In the genomic region with DNA sequence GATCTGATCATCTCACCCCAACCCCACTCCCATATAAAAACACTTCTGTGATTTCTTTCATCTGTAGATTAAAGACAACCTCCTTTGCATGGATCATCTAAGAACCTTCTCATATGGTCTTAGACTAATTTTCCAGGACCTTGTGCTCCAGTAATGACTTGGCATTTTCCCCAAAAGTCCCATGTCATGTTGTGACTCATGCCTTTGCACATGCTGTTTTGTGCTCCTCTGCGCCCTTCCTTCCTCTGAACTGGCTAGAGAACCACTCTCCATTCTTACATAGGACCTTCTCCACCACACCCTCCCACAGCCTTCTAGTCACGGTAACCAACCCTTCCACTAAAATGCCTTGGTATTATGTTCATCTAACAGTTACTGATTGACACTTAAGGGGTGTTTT, we compare ENCODE assay signal across 1 cellular context.
A peak's percentile ranks its signal among the peaks of the same experiment; 100 is the strongest.
TF ChIP-seq lines count a peak whose summit lies in the region.

No MANE protein-coding gene starts in this region.

TF ChIP-seq in K562, 482 proteins besides CTCF, POLR2A, EP300 and RAD21 (continued from another document and continues in another):
- TF ChIP-seq, protein P1, sequence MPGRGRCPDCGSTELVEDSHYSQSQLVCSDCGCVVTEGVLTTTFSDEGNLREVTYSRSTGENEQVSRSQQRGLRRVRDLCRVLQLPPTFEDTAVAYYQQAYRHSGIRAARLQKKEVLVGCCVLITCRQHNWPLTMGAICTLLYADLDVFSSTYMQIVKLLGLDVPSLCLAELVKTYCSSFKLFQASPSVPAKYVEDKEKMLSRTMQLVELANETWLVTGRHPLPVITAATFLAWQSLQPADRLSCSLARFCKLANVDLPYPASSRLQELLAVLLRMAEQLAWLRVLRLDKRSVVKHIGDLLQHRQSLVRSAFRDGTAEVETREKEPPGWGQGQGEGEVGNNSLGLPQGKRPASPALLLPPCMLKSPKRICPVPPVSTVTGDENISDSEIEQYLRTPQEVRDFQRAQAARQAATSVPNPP (IDR thresholded peaks at IDR 0.05; ENCODE audit: borderline replicate concordance, insufficient read depth, insufficient read length): no peak
- TF ChIP-seq KDM5B (IDR thresholded peaks at IDR 0.05; ENCODE audit: insufficient replicate concordance, low read depth, low read length): no peak
- no peak for TF ChIP-seq PRPF4 (IDR thresholded peaks at IDR 0.05; ENCODE audit: insufficient read depth, low read depth, low read length, poor library complexity, severe bottlenecking)
- peak; percentile 92 for TF ChIP-seq BACH1 (tag; IDR thresholded peaks at IDR 0.05)
- TF ChIP-seq, protein P2, sequence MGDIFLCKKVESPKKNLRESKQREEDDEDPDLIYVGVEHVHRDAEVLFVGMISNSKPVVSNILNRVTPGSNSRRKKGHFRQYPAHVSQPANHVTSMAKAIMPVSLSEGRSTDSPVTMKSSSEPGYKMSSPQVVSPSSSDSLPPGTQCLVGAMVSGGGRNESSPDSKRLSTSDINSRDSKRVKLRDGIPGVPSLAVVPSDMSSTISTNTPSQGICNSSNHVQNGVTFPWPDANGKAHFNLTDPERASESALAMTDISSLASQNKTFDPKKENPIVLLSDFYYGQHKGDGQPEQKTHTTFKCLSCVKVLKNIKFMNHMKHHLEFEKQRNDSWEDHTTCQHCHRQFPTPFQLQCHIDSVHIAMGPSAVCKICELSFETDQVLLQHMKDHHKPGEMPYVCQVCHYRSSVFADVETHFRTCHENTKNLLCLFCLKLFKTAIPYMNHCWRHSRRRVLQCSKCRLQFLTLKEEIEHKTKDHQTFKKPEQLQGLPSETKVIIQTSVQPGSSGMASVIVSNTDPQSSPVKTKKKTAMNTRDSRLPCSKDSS (IDR thresholded peaks at IDR 0.05; ENCODE audit: low read depth, partially characterized antibody): no peak
- 0 out of 2 replicates have a peak, but pooled peaks have one; percentile 13 for TF ChIP-seq MYC (IDR thresholded peaks at IDR 0.05; ENCODE audit: low read depth, low read length)
- no peak for TF ChIP-seq MYC (CRISPR knock-in tag; IDR thresholded peaks at IDR 0.05; ENCODE audit: borderline replicate concordance, low read depth)
- TF ChIP-seq SRSF7 (optimal IDR thresholded peaks at IDR 0.05; ENCODE audit: low read depth, low read length): no peak
- TF ChIP-seq ZNF77 (CRISPR knock-in tag; IDR thresholded peaks at IDR 0.05): no peak
- no peak for TF ChIP-seq SRF (CRISPR knock-in tag; IDR thresholded peaks at IDR 0.05)
- TF ChIP-seq, protein P3, sequence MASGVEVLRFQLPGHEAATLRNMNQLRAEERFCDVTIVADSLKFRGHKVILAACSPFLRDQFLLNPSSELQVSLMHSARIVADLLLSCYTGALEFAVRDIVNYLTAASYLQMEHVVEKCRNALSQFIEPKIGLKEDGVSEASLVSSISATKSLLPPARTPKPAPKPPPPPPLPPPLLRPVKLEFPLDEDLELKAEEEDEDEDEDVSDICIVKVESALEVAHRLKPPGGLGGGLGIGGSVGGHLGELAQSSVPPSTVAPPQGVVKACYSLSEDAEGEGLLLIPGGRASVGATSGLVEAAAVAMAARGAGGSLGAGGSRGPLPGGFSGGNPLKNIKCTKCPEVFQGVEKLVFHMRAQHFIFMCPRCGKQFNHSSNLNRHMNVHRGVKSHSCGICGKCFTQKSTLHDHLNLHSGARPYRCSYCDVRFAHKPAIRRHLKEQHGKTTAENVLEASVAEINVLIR (CRISPR knock-in tag; IDR thresholded peaks at IDR 0.05): no peak
- no peak for TF ChIP-seq FOXP1 (CRISPR knock-in tag; IDR thresholded peaks at IDR 0.05)
- no peak for TF ChIP-seq HNRNPL (IDR thresholded peaks at IDR 0.05; ENCODE audit: low read depth, low read length)
- no peak for TF ChIP-seq ZBTB8A (IDR thresholded peaks at IDR 0.05; ENCODE audit: partially characterized antibody)
- peak; percentile 98 for TF ChIP-seq MAFG (tag; conservative IDR thresholded peaks at IDR 0.05)
- TF ChIP-seq ZNF316 (IDR thresholded peaks at IDR 0.05): peak; percentile 97
- TF ChIP-seq, protein P4, sequence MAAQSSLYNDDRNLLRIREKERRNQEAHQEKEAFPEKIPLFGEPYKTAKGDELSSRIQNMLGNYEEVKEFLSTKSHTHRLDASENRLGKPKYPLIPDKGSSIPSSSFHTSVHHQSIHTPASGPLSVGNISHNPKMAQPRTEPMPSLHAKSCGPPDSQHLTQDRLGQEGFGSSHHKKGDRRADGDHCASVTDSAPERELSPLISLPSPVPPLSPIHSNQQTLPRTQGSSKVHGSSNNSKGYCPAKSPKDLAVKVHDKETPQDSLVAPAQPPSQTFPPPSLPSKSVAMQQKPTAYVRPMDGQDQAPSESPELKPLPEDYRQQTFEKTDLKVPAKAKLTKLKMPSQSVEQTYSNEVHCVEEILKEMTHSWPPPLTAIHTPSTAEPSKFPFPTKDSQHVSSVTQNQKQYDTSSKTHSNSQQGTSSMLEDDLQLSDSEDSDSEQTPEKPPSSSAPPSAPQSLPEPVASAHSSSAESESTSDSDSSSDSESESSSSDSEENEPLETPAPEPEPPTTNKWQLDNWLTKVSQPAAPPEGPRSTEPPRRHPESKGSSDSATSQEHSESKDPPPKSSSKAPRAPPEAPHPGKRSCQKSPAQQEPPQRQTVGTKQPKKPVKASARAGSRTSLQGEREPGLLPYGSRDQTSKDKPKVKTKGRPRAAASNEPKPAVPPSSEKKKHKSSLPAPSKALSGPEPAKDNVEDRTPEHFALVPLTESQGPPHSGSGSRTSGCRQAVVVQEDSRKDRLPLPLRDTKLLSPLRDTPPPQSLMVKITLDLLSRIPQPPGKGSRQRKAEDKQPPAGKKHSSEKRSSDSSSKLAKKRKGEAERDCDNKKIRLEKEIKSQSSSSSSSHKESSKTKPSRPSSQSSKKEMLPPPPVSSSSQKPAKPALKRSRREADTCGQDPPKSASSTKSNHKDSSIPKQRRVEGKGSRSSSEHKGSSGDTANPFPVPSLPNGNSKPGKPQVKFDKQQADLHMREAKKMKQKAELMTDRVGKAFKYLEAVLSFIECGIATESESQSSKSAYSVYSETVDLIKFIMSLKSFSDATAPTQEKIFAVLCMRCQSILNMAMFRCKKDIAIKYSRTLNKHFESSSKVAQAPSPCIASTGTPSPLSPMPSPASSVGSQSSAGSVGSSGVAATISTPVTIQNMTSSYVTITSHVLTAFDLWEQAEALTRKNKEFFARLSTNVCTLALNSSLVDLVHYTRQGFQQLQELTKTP (IDR thresholded peaks at IDR 0.05; ENCODE audit: low read depth in 1 of 2, partially characterized antibody in 2 of 2): peak in 1 of 2 experiments; percentile 70
- no peak for TF ChIP-seq ZNF583 (CRISPR knock-in tag; IDR thresholded peaks at IDR 0.05)
- TF ChIP-seq, protein P5, sequence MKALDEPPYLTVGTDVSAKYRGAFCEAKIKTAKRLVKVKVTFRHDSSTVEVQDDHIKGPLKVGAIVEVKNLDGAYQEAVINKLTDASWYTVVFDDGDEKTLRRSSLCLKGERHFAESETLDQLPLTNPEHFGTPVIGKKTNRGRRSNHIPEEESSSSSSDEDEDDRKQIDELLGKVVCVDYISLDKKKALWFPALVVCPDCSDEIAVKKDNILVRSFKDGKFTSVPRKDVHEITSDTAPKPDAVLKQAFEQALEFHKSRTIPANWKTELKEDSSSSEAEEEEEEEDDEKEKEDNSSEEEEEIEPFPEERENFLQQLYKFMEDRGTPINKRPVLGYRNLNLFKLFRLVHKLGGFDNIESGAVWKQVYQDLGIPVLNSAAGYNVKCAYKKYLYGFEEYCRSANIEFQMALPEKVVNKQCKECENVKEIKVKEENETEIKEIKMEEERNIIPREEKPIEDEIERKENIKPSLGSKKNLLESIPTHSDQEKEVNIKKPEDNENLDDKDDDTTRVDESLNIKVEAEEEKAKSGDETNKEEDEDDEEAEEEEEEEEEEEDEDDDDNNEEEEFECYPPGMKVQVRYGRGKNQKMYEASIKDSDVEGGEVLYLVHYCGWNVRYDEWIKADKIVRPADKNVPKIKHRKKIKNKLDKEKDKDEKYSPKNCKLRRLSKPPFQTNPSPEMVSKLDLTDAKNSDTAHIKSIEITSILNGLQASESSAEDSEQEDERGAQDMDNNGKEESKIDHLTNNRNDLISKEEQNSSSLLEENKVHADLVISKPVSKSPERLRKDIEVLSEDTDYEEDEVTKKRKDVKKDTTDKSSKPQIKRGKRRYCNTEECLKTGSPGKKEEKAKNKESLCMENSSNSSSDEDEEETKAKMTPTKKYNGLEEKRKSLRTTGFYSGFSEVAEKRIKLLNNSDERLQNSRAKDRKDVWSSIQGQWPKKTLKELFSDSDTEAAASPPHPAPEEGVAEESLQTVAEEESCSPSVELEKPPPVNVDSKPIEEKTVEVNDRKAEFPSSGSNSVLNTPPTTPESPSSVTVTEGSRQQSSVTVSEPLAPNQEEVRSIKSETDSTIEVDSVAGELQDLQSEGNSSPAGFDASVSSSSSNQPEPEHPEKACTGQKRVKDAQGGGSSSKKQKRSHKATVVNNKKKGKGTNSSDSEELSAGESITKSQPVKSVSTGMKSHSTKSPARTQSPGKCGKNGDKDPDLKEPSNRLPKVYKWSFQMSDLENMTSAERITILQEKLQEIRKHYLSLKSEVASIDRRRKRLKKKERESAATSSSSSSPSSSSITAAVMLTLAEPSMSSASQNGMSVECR (CRISPR knock-in tag; IDR thresholded peaks at IDR 0.05): no peak
- no peak for TF ChIP-seq ETV6 (IDR thresholded peaks at IDR 0.05; ENCODE audit: borderline replicate concordance in 1 of 2, low read depth in 2 of 2, low read length in 1 of 2)
- no peak for TF ChIP-seq ETV6 (CRISPR knock-in tag; IDR thresholded peaks at IDR 0.05; ENCODE audit: borderline replicate concordance)
- TF ChIP-seq, protein P6, sequence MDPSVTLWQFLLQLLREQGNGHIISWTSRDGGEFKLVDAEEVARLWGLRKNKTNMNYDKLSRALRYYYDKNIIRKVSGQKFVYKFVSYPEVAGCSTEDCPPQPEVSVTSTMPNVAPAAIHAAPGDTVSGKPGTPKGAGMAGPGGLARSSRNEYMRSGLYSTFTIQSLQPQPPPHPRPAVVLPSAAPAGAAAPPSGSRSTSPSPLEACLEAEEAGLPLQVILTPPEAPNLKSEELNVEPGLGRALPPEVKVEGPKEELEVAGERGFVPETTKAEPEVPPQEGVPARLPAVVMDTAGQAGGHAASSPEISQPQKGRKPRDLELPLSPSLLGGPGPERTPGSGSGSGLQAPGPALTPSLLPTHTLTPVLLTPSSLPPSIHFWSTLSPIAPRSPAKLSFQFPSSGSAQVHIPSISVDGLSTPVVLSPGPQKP (CRISPR knock-in tag; IDR thresholded peaks at IDR 0.05): no peak
- no peak for TF ChIP-seq GTF2A2 (tag; IDR thresholded peaks at IDR 0.05)
- TF ChIP-seq RBM34 (IDR thresholded peaks at IDR 0.05; ENCODE audit: borderline replicate concordance, insufficient read depth, low read length): no peak
- TF ChIP-seq, protein P7, sequence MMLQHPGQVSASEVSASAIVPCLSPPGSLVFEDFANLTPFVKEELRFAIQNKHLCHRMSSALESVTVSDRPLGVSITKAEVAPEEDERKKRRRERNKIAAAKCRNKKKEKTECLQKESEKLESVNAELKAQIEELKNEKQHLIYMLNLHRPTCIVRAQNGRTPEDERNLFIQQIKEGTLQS (IDR thresholded peaks at IDR 0.05): peak; percentile 70
- TF ChIP-seq, protein P7 (CRISPR knock-in tag; conservative IDR thresholded peaks at IDR 0.05): no peak
- TF ChIP-seq, protein P8, sequence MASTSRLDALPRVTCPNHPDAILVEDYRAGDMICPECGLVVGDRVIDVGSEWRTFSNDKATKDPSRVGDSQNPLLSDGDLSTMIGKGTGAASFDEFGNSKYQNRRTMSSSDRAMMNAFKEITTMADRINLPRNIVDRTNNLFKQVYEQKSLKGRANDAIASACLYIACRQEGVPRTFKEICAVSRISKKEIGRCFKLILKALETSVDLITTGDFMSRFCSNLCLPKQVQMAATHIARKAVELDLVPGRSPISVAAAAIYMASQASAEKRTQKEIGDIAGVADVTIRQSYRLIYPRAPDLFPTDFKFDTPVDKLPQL (IDR thresholded peaks at IDR 0.05; ENCODE audit: extremely low read depth, insufficient read length): no peak
- TF ChIP-seq, protein P9, sequence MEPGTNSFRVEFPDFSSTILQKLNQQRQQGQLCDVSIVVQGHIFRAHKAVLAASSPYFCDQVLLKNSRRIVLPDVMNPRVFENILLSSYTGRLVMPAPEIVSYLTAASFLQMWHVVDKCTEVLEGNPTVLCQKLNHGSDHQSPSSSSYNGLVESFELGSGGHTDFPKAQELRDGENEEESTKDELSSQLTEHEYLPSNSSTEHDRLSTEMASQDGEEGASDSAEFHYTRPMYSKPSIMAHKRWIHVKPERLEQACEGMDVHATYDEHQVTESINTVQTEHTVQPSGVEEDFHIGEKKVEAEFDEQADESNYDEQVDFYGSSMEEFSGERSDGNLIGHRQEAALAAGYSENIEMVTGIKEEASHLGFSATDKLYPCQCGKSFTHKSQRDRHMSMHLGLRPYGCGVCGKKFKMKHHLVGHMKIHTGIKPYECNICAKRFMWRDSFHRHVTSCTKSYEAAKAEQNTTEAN (CRISPR knock-in tag; IDR thresholded peaks at IDR 0.05): no peak
- TF ChIP-seq DPF2 (IDR thresholded peaks at IDR 0.05): peak; percentile 67
- TF ChIP-seq ZNF134 (CRISPR knock-in tag; conservative IDR thresholded peaks at IDR 0.05): no peak
- no peak for TF ChIP-seq CBFA2T3 (IDR thresholded peaks at IDR 0.05)
- TF ChIP-seq FOSL1 (tag; conservative IDR thresholded peaks at IDR 0.05): peak; percentile 92
- TF ChIP-seq, protein P10, sequence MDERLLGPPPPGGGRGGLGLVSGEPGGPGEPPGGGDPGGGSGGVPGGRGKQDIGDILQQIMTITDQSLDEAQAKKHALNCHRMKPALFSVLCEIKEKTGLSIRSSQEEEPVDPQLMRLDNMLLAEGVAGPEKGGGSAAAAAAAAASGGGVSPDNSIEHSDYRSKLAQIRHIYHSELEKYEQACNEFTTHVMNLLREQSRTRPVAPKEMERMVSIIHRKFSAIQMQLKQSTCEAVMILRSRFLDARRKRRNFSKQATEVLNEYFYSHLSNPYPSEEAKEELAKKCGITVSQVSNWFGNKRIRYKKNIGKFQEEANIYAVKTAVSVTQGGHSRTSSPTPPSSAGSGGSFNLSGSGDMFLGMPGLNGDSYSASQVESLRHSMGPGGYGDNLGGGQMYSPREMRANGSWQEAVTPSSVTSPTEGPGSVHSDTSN (CRISPR knock-in tag; IDR thresholded peaks at IDR 0.05; ENCODE audit: low read depth): no peak
- TF ChIP-seq, protein P10 (tag; conservative IDR thresholded peaks at IDR 0.05; ENCODE audit: low read depth): no peak
- TF ChIP-seq ARID1B (IDR thresholded peaks at IDR 0.05): peak; percentile 62
- TF ChIP-seq HDAC6 (IDR thresholded peaks at IDR 0.05; ENCODE audit: low read depth, low read length): no peak
